ENCODE assay signal across 24 cellular contexts in the genomic region with DNA sequence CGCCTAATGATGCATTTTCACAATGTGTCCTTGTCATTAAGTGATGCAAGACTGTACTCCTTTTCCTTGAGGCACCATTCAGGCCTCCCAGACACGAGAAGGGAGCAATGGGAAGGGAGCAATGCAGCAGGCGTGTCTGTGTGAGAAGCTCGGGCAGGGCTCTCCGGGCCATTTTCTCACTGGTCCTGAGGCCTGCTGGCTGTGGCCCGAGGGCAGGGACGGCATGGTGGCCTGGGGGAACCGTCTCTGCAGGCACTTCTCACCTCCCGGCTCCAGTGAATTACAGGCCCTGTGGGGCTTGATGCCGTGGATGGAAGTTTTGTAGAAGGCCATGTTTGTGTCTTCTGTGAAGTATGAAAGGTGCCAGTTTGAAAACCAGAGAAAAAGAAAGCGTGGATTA.
"Had no signal": no experiment of that assay in that cellular context is flagged by ENCODE, and none has a peak within 500 bp of the region (broad histone marks: within the 10 kb centered on the region; RNA-seq: fewer than 3 reads in every experiment).

No MANE protein-coding gene starts in this region.

- ATAC-seq: activated naive CD4-positive, alpha-beta T cell treated with anti-CD3 and anti-CD28 coated beads, Interleukin-2, amount 50 U/mL, for 72 hours; activated naive CD8-positive, alpha-beta T cell treated with anti-CD3 and anti-CD28 coated beads, Interleukin-2, amount 50 U/mL, for 24 hours; activated T-cell treated with anti-CD3 and anti-CD28 coated beads, Interleukin-2, amount 50 U/mL, for 4 hours; PC-3 had no signal

- H3K27me3 ChIP-seq: cardiac muscle cell, MG63 had no signal

- DNase-seq: activated B cell treated with CpG ODN at 0.5 μM for 24 hours; activated CD4-positive, alpha-beta T cell treated with anti-CD3 and anti-CD28 coated beads for 1 hour; activated CD4-positive, alpha-beta T cell treated with anti-CD3 and anti-CD28 coated beads, Interleukin-2, amount 10 ng/mL, durations not matched to agents 24 days and 14 days; activated CD4-positive, alpha-beta T cell treated with anti-CD3 and anti-CD28 coated beads, Interleukin-2, amount 50 U/mL, for 48 hours; activated effector memory CD4-positive, alpha-beta T cell treated with anti-CD3 and anti-CD28 coated beads, Interleukin-2, amount 50 U/mL, for 16 hours; activated naive CD4-positive, alpha-beta T cell treated with Interleukin-2 at 50 U/mL for 16 hours; activated naive CD8-positive, alpha-beta T cell treated with anti-CD3 and anti-CD28 coated beads, Interleukin-2, amount 50 U/mL, for 24 hours; activated T-cell treated with anti-CD3 and anti-CD28 coated beads, Interleukin-2, amount 50 U/mL, for 4 hours; amygdala; brain microvascular endothelial cell; MG63; MV-4-11; NCI-H1092 treated with DMSO at 0.1 percent for 48 hours; NCI-H1436 treated with DMSO at 0.1 percent for 48 hours; NCI-H187; NCI-H2081; NCI-H446; NCI-H524; PC-3; SHP77 treated with DMSO at 0.1 percent for 48 hours; T-helper 9 cell had no signal

- H3K27ac ChIP-seq: brain microvascular endothelial cell, cardiac muscle cell had no signal

- H3K4me1 Mint-ChIP-seq: activated B cell treated with CpG ODN at 0.5 μM for 24 hours; activated CD4-positive, alpha-beta T cell treated with anti-CD3 and anti-CD28 coated beads, Interleukin-2, amount 10 ng/mL, durations not matched to agents 24 days and 14 days; activated naive CD8-positive, alpha-beta T cell treated with anti-CD3 and anti-CD28 coated beads, Interleukin-2, amount 50 U/mL, for 24 hours had no signal

- H3K4me3 Mint-ChIP-seq: activated B cell treated with CpG ODN at 0.5 μM for 24 hours; activated CD4-positive, alpha-beta T cell treated with anti-CD3 and anti-CD28 coated beads, Interleukin-2, amount 10 ng/mL, durations not matched to agents 24 days and 14 days; activated naive CD8-positive, alpha-beta T cell treated with anti-CD3 and anti-CD28 coated beads, Interleukin-2, amount 50 U/mL, for 24 hours; activated T-cell treated with anti-CD3 and anti-CD28 coated beads, Interleukin-2, amount 50 U/mL, for 4 hours; T-helper 1 cell treated with Interleukin-12 subunit alpha and Interleukin-12 subunit beta and Interleukin-4 antibody, amounts not matched to agents 30 μg/mL and 1 μg/mL, for 36 hours had no signal

- H3K36me3 Mint-ChIP-seq: activated naive CD4-positive, alpha-beta T cell treated with anti-CD3 and anti-CD28 coated beads, Interleukin-2, amount 50 U/mL, for 72 hours had no signal

- H3K27me3 Mint-ChIP-seq: activated B cell treated with CpG ODN at 0.5 μM for 24 hours; activated CD4-positive, alpha-beta T cell treated with anti-CD3 and anti-CD28 coated beads, Interleukin-2, amount 10 ng/mL, durations not matched to agents 24 days and 14 days; activated naive CD8-positive, alpha-beta T cell treated with anti-CD3 and anti-CD28 coated beads, Interleukin-2, amount 50 U/mL, for 24 hours had no signal

- H3K27ac Mint-ChIP-seq: activated B cell treated with CpG ODN at 0.5 μM for 24 hours; activated CD4-positive, alpha-beta T cell treated with anti-CD3 and anti-CD28 coated beads, Interleukin-2, amount 10 ng/mL, durations not matched to agents 24 days and 14 days; activated naive CD4-positive, alpha-beta T cell treated with anti-CD3 and anti-CD28 coated beads, Interleukin-2, amount 50 U/mL, for 72 hours; activated naive CD8-positive, alpha-beta T cell treated with anti-CD3 and anti-CD28 coated beads, Interleukin-2, amount 50 U/mL, for 24 hours; T-helper 1 cell treated with Interleukin-12 subunit alpha and Interleukin-12 subunit beta and Interleukin-4 antibody, amounts not matched to agents 30 μg/mL and 1 μg/mL, for 36 hours had no signal

- H3K4me3 ChIP-seq: cardiac muscle cell, MG63 had no signal

- H3K36me3 ChIP-seq: brain microvascular endothelial cell, MG63 had no signal

- H3K9me3 ChIP-seq: MG63 had no signal

- H3K9me3 Mint-ChIP-seq: activated B cell treated with CpG ODN at 0.5 μM for 24 hours; activated CD4-positive, alpha-beta T cell treated with anti-CD3 and anti-CD28 coated beads, Interleukin-2, amount 10 ng/mL, durations not matched to agents 24 days and 14 days; activated naive CD4-positive, alpha-beta T cell treated with anti-CD3 and anti-CD28 coated beads, Interleukin-2, amount 50 U/mL, for 72 hours; activated naive CD8-positive, alpha-beta T cell treated with anti-CD3 and anti-CD28 coated beads, Interleukin-2, amount 50 U/mL, for 24 hours; activated T-cell treated with anti-CD3 and anti-CD28 coated beads, Interleukin-2, amount 50 U/mL, for 4 hours; T-helper 1 cell treated with Interleukin-12 subunit alpha and Interleukin-12 subunit beta and Interleukin-4 antibody, amounts not matched to agents 30 μg/mL and 1 μg/mL, for 36 hours had no signal
